Comparison of ENCODE assay signal across 18 cellular contexts in the genomic region with DNA sequence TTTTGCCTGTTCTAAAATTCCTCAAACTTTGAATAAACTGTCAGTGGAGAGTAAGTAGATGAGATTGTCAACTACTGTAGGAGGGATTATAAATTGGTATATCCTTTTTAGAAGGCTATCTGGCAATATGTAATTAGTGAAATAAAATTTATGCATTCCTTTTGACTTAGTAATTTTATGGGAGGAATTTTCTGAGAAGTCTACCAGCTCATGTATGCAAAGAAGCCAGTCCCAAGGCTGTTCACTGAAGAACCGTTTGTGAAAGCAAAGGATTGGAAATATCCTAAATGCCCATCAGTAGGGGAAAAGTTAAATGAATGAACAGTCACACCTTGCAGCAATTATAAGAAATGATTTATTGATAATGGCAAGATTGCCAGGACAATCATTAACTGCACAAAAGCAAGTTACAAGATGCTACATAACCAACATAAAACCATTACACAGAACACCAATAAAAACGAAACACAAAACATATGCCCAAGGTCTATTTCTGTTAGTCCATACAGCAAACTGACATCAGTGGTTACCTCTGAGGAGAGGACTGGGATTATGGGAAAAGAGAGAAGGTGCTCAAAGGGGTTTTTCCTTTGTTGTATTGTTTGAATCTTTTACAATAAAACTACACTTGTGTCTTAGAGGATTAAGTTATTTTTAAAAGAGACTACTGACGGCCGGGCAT. TPM values are rescaled to one million over a fixed set of nuclear protein-coding genes. Genes with fewer than 3 reads are reported as not detected.
DNase-seq lines count a peak whose midpoint lies in the region; ATAC-seq and TF ChIP-seq lines count a peak whose summit lies in the region.
"Had no signal": no experiment of that assay in that cellular context is flagged by ENCODE, and none has a peak within 500 bp of the region (broad histone marks: within the 10 kb centered on the region; RNA-seq: fewer than 3 reads in every experiment).

No MANE protein-coding gene starts in this region.

- no peak overlapping the region for H3K27ac Mint-ChIP-seq in CD14-positive monocyte
- H3K27ac Mint-ChIP-seq: brain, T-cell had no signal

- intact Hi-C loops in left cardiac atrium (cut with DNase I) = no loop called here
- intact Hi-C loops in CD14-positive monocyte (cut with micrococcal nuclease) = loop anchor here in 1 of 2 donors (10.0 kb wide), 1 partner anchor 119 kb away; a partner anchor contains a TSS

- peaks cover 21 to 31% (median 21%) of the 10 kb centered on the region in 3 donors for H3K27me3 Mint-ChIP-seq in CD14-positive monocyte (ENCODE audit: low read depth in 3 of 3)

- no peaks in the 10 kb centered on the region for H3K36me3 ChIP-seq in RWPE2 (ENCODE audit: low read depth)
- H3K36me3 ChIP-seq: ovary had no signal

- peaks cover 0 to 1% of the 10 kb centered on the region in 2 donors for H3K36me3 Mint-ChIP-seq in CD14-positive monocyte
- H3K36me3 Mint-ChIP-seq: brain, T-cell had no signal

- ATAC-seq in RWPE2 (ENCODE audit: low read depth) (no peak), left cardiac atrium (no peak)
- ATAC-seq: T-cell had no signal

- H3K27ac ChIP-seq in RWPE2 (ENCODE audit: poor library complexity, severe bottlenecking) = peak overlapping the region; percentile 94
- H3K27ac ChIP-seq: ovary, testis had no signal

- peaks cover 0 to 3% (median 0%) of the 10 kb centered on the region in 7 donors for H3K9me3 Mint-ChIP-seq in CD14-positive monocyte

- DNase-seq in EH (ENCODE audit: low read depth) (peak; percentile 85), RWPE2 (ENCODE audit: low spot score) (no peak), fibroblast of gingiva (ENCODE audit: low read depth) (peak; percentile 62), renal cortical epithelial cell (ENCODE audit: low read depth) (peak; percentile 96), NCI-H146 (lab: John Stamatoyannopoulos, UW) (no peak), NCI-H2196 treated with DMSO at 0.1 percent for 48 hours (lab: John Stamatoyannopoulos, UW; ENCODE audit: unreplicated experiment) (no peak), left cardiac atrium (no peak), CD14-positive monocyte (ENCODE audit: low spot score) (no peak)
- DNase-seq: activated CD4-positive, CD25-positive, alpha-beta regulatory T cell; activated gamma-delta T cell; Calu3; effector CD4-positive, alpha-beta T cell; midbrain; NCI-H524; ovary; T-cell; testis had no signal

- peaks cover 5% of the 10 kb centered on the region for H3K4me1 Mint-ChIP-seq in CD14-positive monocyte

- peak overlapping the region in 1 of 2 donors; percentile 2 for H3K4me3 Mint-ChIP-seq in CD14-positive monocyte
- H3K4me3 Mint-ChIP-seq: T-cell had no signal

- no peaks in the 10 kb centered on the region for H3K9me3 ChIP-seq in RWPE2 (ENCODE audit: severe bottlenecking)
- H3K9me3 ChIP-seq: ovary, testis had no signal

- H3K4me3 ChIP-seq in RWPE2 (ENCODE audit: severe bottlenecking) = no peak overlapping the region
- H3K4me3 ChIP-seq: ovary, testis had no signal

- H3K27me3 ChIP-seq in RWPE2 (ENCODE audit: insufficient read depth, poor library complexity, severe bottlenecking) = no peaks in the 10 kb centered on the region
- H3K27me3 ChIP-seq: ovary, testis had no signal

- peaks cover 23% of the 10 kb centered on the region for H3K4me1 ChIP-seq in RWPE2 (ENCODE audit: insufficient read depth, poor library complexity, severe bottlenecking)
- H3K4me1 ChIP-seq: testis had no signal

- TF ChIP-seq CTCF in RWPE2 (IDR thresholded peaks at IDR 0.05; ENCODE audit: poor library complexity, severe bottlenecking) (no peak), CD14-positive monocyte (IDR thresholded peaks at IDR 0.05) (no peak)

RNA-seq across cellular contexts. Expression of a gene that starts 4.6 kb away (rescaled TPM):
- total RNA-seq in renal cortical epithelial cell = 297 and 433 TPM in 2 replicates
- total RNA-seq in left cardiac atrium = 100 to 1,000 TPM; 547 to 572 TPM
- polyA plus RNA-seq in CD14-positive monocyte = 10 to 100 TPM; 58.4 to 63.8 TPM

RNA-seq across cellular contexts. Expression of a gene that starts 34.1 kb away (rescaled TPM):
- 2.3 and 7.5 TPM in 2 replicates for total RNA-seq in renal cortical epithelial cell
- under 1 TPM; 0.41 to 0.68 TPM for total RNA-seq in left cardiac atrium
- not detected for polyA plus RNA-seq in CD14-positive monocyte

Comparison
In these comparisons a context has a peak if more than half of its experiments do, and no peak if none do; other contexts are left out.
1. DNase-seq: peak in EH (single experiment), fibroblast of gingiva (single experiment) and renal cortical epithelial cell (single experiment); none in RWPE2 (single experiment), NCI-H146 (single experiment), NCI-H2196 treated with DMSO at 0.1 percent for 48 hours (single experiment), left cardiac atrium (single experiment) and CD14-positive monocyte (single experiment).